Comparison of ENCODE assay signal across 11 cellular contexts in the genomic region with DNA sequence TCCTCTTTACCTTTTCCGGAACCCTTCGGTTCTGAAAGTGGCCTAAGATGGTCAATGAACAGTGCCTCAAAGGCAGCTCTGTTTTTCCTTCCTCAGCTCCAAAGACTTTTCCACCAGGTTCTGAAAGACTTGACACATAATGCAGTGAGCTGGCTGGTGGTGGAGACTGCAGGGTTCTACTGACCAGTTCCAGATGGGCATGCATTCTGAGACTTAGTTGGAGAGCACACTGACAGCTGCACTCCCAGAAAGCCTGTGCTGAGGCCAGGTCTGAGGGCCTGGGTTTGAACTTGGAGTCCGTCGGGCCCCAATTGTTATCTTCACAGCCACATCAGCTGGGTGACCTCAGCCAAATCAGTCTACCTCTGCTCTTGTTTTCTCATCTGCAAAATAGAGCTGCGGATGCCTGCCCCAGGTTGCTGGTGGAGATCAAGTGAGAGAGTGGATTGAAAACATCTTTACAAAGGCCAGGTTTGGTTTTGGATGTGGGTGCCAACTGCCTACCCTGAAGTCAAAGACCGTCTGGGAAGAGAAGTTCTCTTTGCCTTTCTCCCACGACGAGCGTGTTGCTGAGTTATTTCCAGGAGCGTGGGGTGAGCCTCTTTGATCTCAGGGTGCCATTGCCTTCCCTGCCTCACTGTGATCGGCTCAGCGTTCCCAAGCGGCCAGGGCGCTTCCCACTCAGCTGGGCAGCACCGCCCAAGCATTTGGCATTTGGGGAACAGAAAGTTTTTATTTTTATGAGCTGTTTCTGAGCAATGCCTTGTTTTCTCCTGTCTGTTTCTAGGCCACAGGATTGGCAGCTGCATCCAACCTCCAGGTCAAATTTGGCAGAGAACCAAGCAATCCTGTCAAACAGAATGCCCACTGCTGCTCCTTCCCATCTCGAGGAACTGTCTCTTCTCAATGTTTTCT. TPM values are rescaled to one million over a fixed set of nuclear protein-coding genes. Genes with fewer than 3 reads are reported as not detected.
DNase-seq lines count a peak whose midpoint lies in the region; ATAC-seq, FAIRE-seq and TF ChIP-seq lines count a peak whose summit lies in the region.
"Had no signal": no experiment of that assay in that cellular context is flagged by ENCODE, and none has a peak within 500 bp of the region (broad histone marks: within the 10 kb centered on the region; RNA-seq: fewer than 3 reads in every experiment).

No MANE protein-coding gene starts in this region.

- H3K27me3 ChIP-seq in keratinocyte (ENCODE audit: control insufficient read depth, extremely low read depth, insufficient read depth, low read length) = no peaks in the 10 kb centered on the region

- H3K27ac ChIP-seq in keratinocyte (ENCODE audit: control insufficient read depth, insufficient read depth, low read length) (peak overlapping the region; percentile 45), temporal lobe (ENCODE audit: low read depth, low read length) (peak overlapping the region; percentile 72)

- H3K27ac Mint-ChIP-seq in activated T-cell treated with anti-CD3 and anti-CD28 coated beads, Interleukin-2, amount 50 U/mL, for 72 hours = peak overlapping the region; percentile 77
- peak overlapping the region; percentile 67 for H3K27ac Mint-ChIP-seq in activated T-helper 1 cell treated with anti-CD3 and anti-CD28 coated beads, Interleukin-12 subunit alpha, Interleukin-12 subunit beta, Interleukin-2, Interleukin-4 antibody, amounts not matched to agents 30 ng/mL and 10 ng/mL and 1 ng/mL, durations not matched to agents 14 hours and 24 hours and 36 hours
- H3K27ac Mint-ChIP-seq: activated naive CD4-positive, alpha-beta T cell treated with anti-CD3 and anti-CD28 coated beads, Interleukin-2, amount 10 ng/mL, durations not matched to agents 7 days and 5 days had no signal

- no peaks in the 10 kb centered on the region for H3K27me3 Mint-ChIP-seq in activated T-cell treated with anti-CD3 and anti-CD28 coated beads, Interleukin-2, amount 50 U/mL, for 72 hours (ENCODE audit: low read depth)
- H3K27me3 Mint-ChIP-seq in activated T-helper 1 cell treated with anti-CD3 and anti-CD28 coated beads, Interleukin-12 subunit alpha, Interleukin-12 subunit beta, Interleukin-2, Interleukin-4 antibody, amounts not matched to agents 30 ng/mL and 10 ng/mL and 1 ng/mL, durations not matched to agents 14 hours and 24 hours and 36 hours (ENCODE audit: insufficient read depth) = no peaks in the 10 kb centered on the region
- H3K27me3 Mint-ChIP-seq: activated naive CD4-positive, alpha-beta T cell treated with anti-CD3 and anti-CD28 coated beads, Interleukin-2, amount 10 ng/mL, durations not matched to agents 7 days and 5 days had no signal

- peaks cover 11% of the 10 kb centered on the region for H3K4me1 Mint-ChIP-seq in activated T-cell treated with anti-CD3 and anti-CD28 coated beads, Interleukin-2, amount 50 U/mL, for 72 hours (ENCODE audit: low read depth)
- peaks cover 10% of the 10 kb centered on the region for H3K4me1 Mint-ChIP-seq in activated T-helper 1 cell treated with anti-CD3 and anti-CD28 coated beads, Interleukin-12 subunit alpha, Interleukin-12 subunit beta, Interleukin-2, Interleukin-4 antibody, amounts not matched to agents 30 ng/mL and 10 ng/mL and 1 ng/mL, durations not matched to agents 14 hours and 24 hours and 36 hours (ENCODE audit: low read depth)

- peaks cover 22 to 26% of the 10 kb centered on the region in 2 experiments for H3K36me3 ChIP-seq in keratinocyte (ENCODE audit: control insufficient read depth in 2 of 2, extremely low read depth in 1 of 2, insufficient read depth in 2 of 2, low read length in 2 of 2)

- H4K20me1 ChIP-seq in keratinocyte (ENCODE audit: control insufficient read depth, extremely low read depth, insufficient read depth, low read length) = peaks cover 10% of the 10 kb centered on the region

- FAIRE-seq in keratinocyte (lab: Jason Lieb, UNC) = no peak

- H3K36me3 Mint-ChIP-seq in activated T-cell treated with anti-CD3 and anti-CD28 coated beads, Interleukin-2, amount 50 U/mL, for 72 hours (ENCODE audit: insufficient read depth in 2 of 2) = peaks cover 2 to 7% of the 10 kb centered on the region in 2 donors
- H3K36me3 Mint-ChIP-seq in activated T-helper 1 cell treated with anti-CD3 and anti-CD28 coated beads, Interleukin-12 subunit alpha, Interleukin-12 subunit beta, Interleukin-2, Interleukin-4 antibody, amounts not matched to agents 30 ng/mL and 10 ng/mL and 1 ng/mL, durations not matched to agents 14 hours and 24 hours and 36 hours (ENCODE audit: low read depth) = peaks cover 15% of the 10 kb centered on the region

- H3K9me3 ChIP-seq in keratinocyte (ENCODE audit: control insufficient read depth, low read depth, low read length) = no peaks in the 10 kb centered on the region
- H3K9me3 ChIP-seq: HAP-1 had no signal

- intact Hi-C loops in activated T-helper 1 cell treated with anti-CD3 and anti-CD28 coated beads, Interleukin-12 subunit alpha, Interleukin-12 subunit beta, Interleukin-2, Interleukin-4 antibody, amounts not matched to agents 30 ng/mL and 10 ng/mL and 1 ng/mL, durations not matched to agents 14 hours and 24 hours and 36 hours (cut with micrococcal nuclease) = no loop called here

- H3K4me3 Mint-ChIP-seq in activated T-cell treated with anti-CD3 and anti-CD28 coated beads, Interleukin-2, amount 50 U/mL, for 72 hours = no peak overlapping the region
- no peak overlapping the region for H3K4me3 Mint-ChIP-seq in activated T-helper 1 cell treated with anti-CD3 and anti-CD28 coated beads, Interleukin-12 subunit alpha, Interleukin-12 subunit beta, Interleukin-2, Interleukin-4 antibody, amounts not matched to agents 30 ng/mL and 10 ng/mL and 1 ng/mL, durations not matched to agents 14 hours and 24 hours and 36 hours
- H3K4me3 Mint-ChIP-seq: activated naive CD4-positive, alpha-beta T cell treated with anti-CD3 and anti-CD28 coated beads, Interleukin-2, amount 10 ng/mL, durations not matched to agents 7 days and 5 days had no signal

- TF ChIP-seq CTCF in keratinocyte (optimal IDR thresholded peaks at IDR 0.05 in 1 of 3, IDR thresholded peaks at IDR 0.05 in 1 of 3, conservative IDR thresholded peaks at IDR 0.05 in 1 of 3; ENCODE audit: extremely low read depth in 1 of 3, insufficient read depth in 2 of 3, low read length in 3 of 3) = no peak

- no peak for DNase-seq in activated T-cell treated with anti-CD3 and anti-CD28 coated beads, Interleukin-2, amount 50 U/mL, for 72 hours
- DNase-seq in activated T-cell treated with anti-CD3 and anti-CD28 coated beads, Interleukin-2, amount 50 U/mL, for 1 hour = no peak
- DNase-seq in activated T-helper 1 cell treated with anti-CD3 and anti-CD28 coated beads, Interleukin-12 subunit alpha, Interleukin-12 subunit beta, Interleukin-2, Interleukin-4 antibody, amounts not matched to agents 30 ng/mL and 10 ng/mL and 1 ng/mL, durations not matched to agents 14 hours and 24 hours and 36 hours (ENCODE audit: low spot score) = no peak
- DNase-seq in keratinocyte (ENCODE audit: low read depth, low spot score) (no peak), DMS153 (lab: John Stamatoyannopoulos, UW) (no peak), NCI-H187 treated with DMSO at 0.1 percent for 48 hours (lab: John Stamatoyannopoulos, UW) (no peak)
- DNase-seq: activated naive CD4-positive, alpha-beta T cell treated with anti-CD3 and anti-CD28 coated beads, Interleukin-2, amount 10 ng/mL, durations not matched to agents 7 days and 5 days; SHP77 treated with DMSO at 0.1 percent for 48 hours had no signal

- no peak overlapping the region for H3K4me3 ChIP-seq in keratinocyte (ENCODE audit: control insufficient read depth in 2 of 3, extremely low read depth in 1 of 3, insufficient read depth in 2 of 3, low read depth in 1 of 3, low read length in 3 of 3)
- H3K4me3 ChIP-seq: HAP-1 had no signal

- peaks cover 35% of the 10 kb centered on the region for H3K4me1 ChIP-seq in keratinocyte (ENCODE audit: control insufficient read depth, extremely low read depth, insufficient read depth, low read length)
- H3K4me1 ChIP-seq: HAP-1 had no signal

- peaks cover 8% of the 10 kb centered on the region for H3K9me1 ChIP-seq in keratinocyte (ENCODE audit: control insufficient read depth, extremely low read depth, insufficient read depth, low read length)

- no peak overlapping the region for H3K4me2 ChIP-seq in keratinocyte (ENCODE audit: control insufficient read depth, extremely low read depth, insufficient read depth, low read depth, low read length)

- H3K79me2 ChIP-seq in keratinocyte (ENCODE audit: control insufficient read depth, insufficient read depth, low read length) = peaks cover 2% of the 10 kb centered on the region

- H3K9ac ChIP-seq in keratinocyte (ENCODE audit: control insufficient read depth, extremely low read depth, insufficient read depth, low read length) = no peak overlapping the region

- ATAC-seq in activated T-cell treated with anti-CD3 and anti-CD28 coated beads, Interleukin-2, amount 50 U/mL, for 72 hours (replicated peaks in 1 of 2) = no peak
- no peak for ATAC-seq in HG02938 (IDR thresholded peaks at IDR 0.05; ENCODE audit: unreplicated experiment)

- H3K9me3 Mint-ChIP-seq in activated T-cell treated with anti-CD3 and anti-CD28 coated beads, Interleukin-2, amount 50 U/mL, for 72 hours = no peaks in the 10 kb centered on the region
- no peaks in the 10 kb centered on the region for H3K9me3 Mint-ChIP-seq in activated T-helper 1 cell treated with anti-CD3 and anti-CD28 coated beads, Interleukin-12 subunit alpha, Interleukin-12 subunit beta, Interleukin-2, Interleukin-4 antibody, amounts not matched to agents 30 ng/mL and 10 ng/mL and 1 ng/mL, durations not matched to agents 14 hours and 24 hours and 36 hours
- H3K9me3 Mint-ChIP-seq: activated naive CD4-positive, alpha-beta T cell treated with anti-CD3 and anti-CD28 coated beads, Interleukin-2, amount 10 ng/mL, durations not matched to agents 7 days and 5 days had no signal

- dilution Hi-C loops in keratinocyte (cut with MboI; ENCODE audit: extremely low pct_ligation_motif_present, low sequenced_read_pairs) = no loop called here

- H2AFZ ChIP-seq in keratinocyte (ENCODE audit: control insufficient read depth, low read length) = no peak overlapping the region

RNA-seq across cellular contexts. Expression of a gene that starts 54.9 kb away (rescaled TPM):
- total RNA-seq in activated T-cell treated with anti-CD3 and anti-CD28 coated beads, Interleukin-2, amount 50 U/mL, for 72 hours = 100 to 1,000 TPM in 1 of 2 donors, 10 to 100 TPM in 1; 88.7 to 112 TPM
- total RNA-seq in activated T-helper 1 cell treated with anti-CD3 and anti-CD28 coated beads, Interleukin-12 subunit alpha, Interleukin-12 subunit beta, Interleukin-2, Interleukin-4 antibody, amounts not matched to agents 30 ng/mL and 10 ng/mL and 1 ng/mL, durations not matched to agents 14 hours and 24 hours and 36 hours = 138 and 153 TPM in 2 replicates
- 141 to 253 TPM (median 168 TPM) in 3 replicates for polyA plus RNA-seq in keratinocyte
- 60.5 TPM for polyA plus RNA-seq in keratinocyte (2011; ENCODE audit: low read depth)
- 178 and 247 TPM in 2 replicates for polyA plus RNA-seq in keratinocyte (2011; cell fraction: cytosol; rRNA removed)
- 110 and 116 TPM in 2 replicates for polyA plus RNA-seq in keratinocyte (2011; cell fraction: nucleus; rRNA removed)
- 81.0 and 118 TPM in 2 replicates for polyA plus RNA-seq in keratinocyte (2012; ENCODE audit: low replicate concordance)
- 132 to 176 TPM (median 171 TPM) in 3 replicates for polyA minus RNA-seq in keratinocyte
- polyA minus RNA-seq in keratinocyte (2011; cell fraction: cytosol; rRNA and poly(A)+ RNA removed) = 148 TPM
- polyA minus RNA-seq in keratinocyte (2011; cell fraction: nucleus; rRNA and poly(A)+ RNA removed) = 37.1 and 63.4 TPM in 2 replicates
- 72.3 TPM for total RNA-seq in temporal lobe
